ENCODE assay signal across 14 cellular contexts in the genomic region with DNA sequence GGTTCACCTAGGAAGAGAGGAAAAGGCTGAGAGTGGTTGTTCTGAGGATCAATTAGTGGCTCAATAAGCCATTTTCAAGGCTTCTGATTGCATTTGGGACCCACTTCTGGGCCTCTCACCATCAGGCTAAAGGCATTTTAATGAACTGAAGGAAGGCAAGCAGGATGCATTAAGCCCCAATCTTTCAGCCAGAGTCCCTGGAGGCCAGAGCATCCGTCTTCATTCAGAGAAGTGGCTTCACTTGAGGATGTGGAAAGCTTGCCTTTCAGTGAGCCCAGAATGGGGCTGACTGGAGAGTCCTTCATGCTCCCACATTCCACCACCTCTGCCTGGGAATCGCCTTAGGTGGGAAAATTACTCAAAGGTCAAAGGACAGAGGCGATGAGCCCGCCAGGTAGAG. TPM values are rescaled to one million over a fixed set of nuclear protein-coding genes. Genes with fewer than 3 reads are reported as not detected.
A peak's percentile ranks its signal among the peaks of the same experiment; 100 is the strongest.
DNase-seq lines count a peak whose midpoint lies in the region; ATAC-seq and TF ChIP-seq lines count a peak whose summit lies in the region.
"Had no signal": no experiment of that assay in that cellular context is flagged by ENCODE, and none has a peak within 500 bp of the region (broad histone marks: within the 10 kb centered on the region; RNA-seq: fewer than 3 reads in every experiment).

No MANE protein-coding gene starts in this region.

- H3K4me3 ChIP-seq in BLaER1 = no peak overlapping the region
- H3K4me3 ChIP-seq: GM23248 had no signal

- H3K36me3 Mint-ChIP-seq in neural crest cell (ENCODE audit: low read depth) = no peaks in the 10 kb centered on the region
- no peaks in the 10 kb centered on the region for H3K36me3 Mint-ChIP-seq in stimulated activated memory B cell treated with anti-CD40 and anti-IgM and Interleukin-4, amounts not matched to agents 10 μg/mL and 1 μg/mL and 100 μg/mL, for 72 hours
- H3K36me3 Mint-ChIP-seq: CD8-positive, alpha-beta memory T cell had no signal

- no peak overlapping the region for H3K9ac ChIP-seq in BLaER1
- H3K9ac ChIP-seq: GM23248 had no signal

- H3K27ac ChIP-seq in BLaER1 (no peak overlapping the region), RWPE1 (peak overlapping the region; percentile 40)
- H3K27ac ChIP-seq: GM23248 had no signal

- H3K27me3 Mint-ChIP-seq in neural crest cell (ENCODE audit: low read depth) = no peaks in the 10 kb centered on the region
- peaks cover 9% of the 10 kb centered on the region for H3K27me3 Mint-ChIP-seq in stimulated activated memory B cell treated with anti-CD40 and anti-IgM and Interleukin-4, amounts not matched to agents 10 μg/mL and 1 μg/mL and 100 μg/mL, for 72 hours
- H3K27me3 Mint-ChIP-seq: B cell had no signal

- peak overlapping the region; percentile 23 for H3K27ac Mint-ChIP-seq in neural crest cell (ENCODE audit: unreplicated experiment)
- H3K27ac Mint-ChIP-seq in stimulated activated memory B cell treated with anti-CD40 and anti-IgM and Interleukin-4, amounts not matched to agents 10 μg/mL and 1 μg/mL and 100 μg/mL, for 72 hours = no peak overlapping the region
- H3K27ac Mint-ChIP-seq: B cell; CD8-positive, alpha-beta memory T cell; IgD-negative memory B cell had no signal

- H3K9me3 Mint-ChIP-seq in neural crest cell = no peaks in the 10 kb centered on the region
- no peaks in the 10 kb centered on the region for H3K9me3 Mint-ChIP-seq in stimulated activated memory B cell treated with anti-CD40 and anti-IgM and Interleukin-4, amounts not matched to agents 10 μg/mL and 1 μg/mL and 100 μg/mL, for 72 hours
- H3K9me3 Mint-ChIP-seq: CD8-positive, alpha-beta memory T cell had no signal

- H3K27me3 ChIP-seq in BLaER1 = no peaks in the 10 kb centered on the region

- no peak for ATAC-seq in stimulated activated memory B cell treated with anti-CD40 and anti-IgM and Interleukin-4, amounts not matched to agents 10 μg/mL and 1 μg/mL and 100 μg/mL, for 72 hours

- no peak overlapping the region for H3K4me3 Mint-ChIP-seq in neural crest cell
- no peak overlapping the region for H3K4me3 Mint-ChIP-seq in stimulated activated memory B cell treated with anti-CD40 and anti-IgM and Interleukin-4, amounts not matched to agents 10 μg/mL and 1 μg/mL and 100 μg/mL, for 72 hours
- H3K4me3 Mint-ChIP-seq: B cell; CD8-positive, alpha-beta memory T cell had no signal

- no peaks in the 10 kb centered on the region for H3K36me3 ChIP-seq in BLaER1

- DNase-seq in GM10248 (ENCODE audit: extremely low spot score) (peak; percentile 4), RWPE1 (ENCODE audit: low spot score) (no peak), neural crest cell (ENCODE audit: low read depth, low spot score) (no peak), cerebellar nuclear complex (lab: John Stamatoyannopoulos, UW) (no peak)
- no peak for DNase-seq in stimulated activated CD4-positive, alpha-beta T cell treated with anti-CD3 and anti-CD28 coated beads, Interleukin-2, amount 100 ng/mL, for 24 hours
- DNase-seq: Caco-2; CD8-positive, alpha-beta memory T cell; DND-41; GDM1; GM23248 had no signal

- CTCF ChIA-PET in GM10248 (lab: Yijun Ruan, JAX) (no interaction called here), RWPE1 (lab: Yijun Ruan, JAX) (no interaction called here)

- H3K4me2 ChIP-seq in BLaER1 = 0 out of 2 replicates have a peak overlapping the region, but pooled peaks have one; percentile 9

- TF ChIP-seq CTCF in GM10248 (IDR thresholded peaks at IDR 0.05; ENCODE audit: control extremely low read depth, extremely low read depth, low read depth, missing control alignments) (no peak), RWPE1 (conservative IDR thresholded peaks at IDR 0.05; ENCODE audit: low read depth) (no peak), neural crest cell (conservative IDR thresholded peaks at IDR 0.05) (no peak)

- no peaks in the 10 kb centered on the region for H4K20me1 ChIP-seq in BLaER1

- peaks cover 7% of the 10 kb centered on the region for H3K4me1 ChIP-seq in BLaER1
- H3K4me1 ChIP-seq: Caco-2 had no signal

- H3K9me3 ChIP-seq in BLaER1 = no peaks in the 10 kb centered on the region
- H3K9me3 ChIP-seq: Caco-2 had no signal

- POLR2A ChIA-PET in GM10248 (lab: Yijun Ruan, JAX) (no interaction called here), RWPE1 (lab: Yijun Ruan, JAX; ENCODE audit: low non-redundant PET) (no interaction called here)

- no peaks in the 10 kb centered on the region for H3K4me1 Mint-ChIP-seq in neural crest cell
- H3K4me1 Mint-ChIP-seq in stimulated activated memory B cell treated with anti-CD40 and anti-IgM and Interleukin-4, amounts not matched to agents 10 μg/mL and 1 μg/mL and 100 μg/mL, for 72 hours = no peaks in the 10 kb centered on the region
- H3K4me1 Mint-ChIP-seq: B cell; CD8-positive, alpha-beta memory T cell; IgD-negative memory B cell had no signal

RNA-seq across cellular contexts. Expression of a gene that starts 41.8 kb away (rescaled TPM):
- not detected in 2 replicates for total RNA-seq in neural crest cell
- total RNA-seq: B cell; CD8-positive, alpha-beta memory T cell; GM23248 had no signal
